Comparison of ENCODE assay signal across 15 cellular contexts in genomic region chr3:111824351-111824750, GRCh38.
"Had no signal": no experiment of that assay in that cellular context is flagged by ENCODE, and none has a peak within 500 bp of the region (broad histone marks: within the 10 kb centered on the region; RNA-seq: fewer than 3 reads in every experiment).

No MANE protein-coding gene starts in this region.

- H3K4me1 Mint-ChIP-seq: WTC11 had no signal

- H3K4me3 ChIP-seq: lower lobe of right lung, thoracic aorta, upper lobe of right lung had no signal

- H3K27ac ChIP-seq: lower lobe of right lung, thoracic aorta, upper lobe of right lung had no signal

- H3K36me3 ChIP-seq: lower lobe of right lung, thoracic aorta, upper lobe of right lung had no signal

- ATAC-seq: activated CD8-positive, alpha-beta T cell treated with anti-CD3 and anti-CD28 coated beads for 36 hours; activated T-cell treated with anti-CD3 and anti-CD28 coated beads, Interleukin-2, amount 50 U/mL, for 4 hours; stimulated activated naive CD8-positive, alpha-beta T cell treated with anti-CD3 and anti-CD28 coated beads, Interleukin-15, amount 100 ng/mL, for 72 hours; T-helper 17 cell; upper lobe of right lung; WTC11 had no signal

- H3K4me1 ChIP-seq: lower lobe of right lung, upper lobe of right lung had no signal

- H3K4me3 Mint-ChIP-seq: activated CD8-positive, alpha-beta T cell treated with anti-CD3 and anti-CD28 coated beads for 36 hours; activated T-cell treated with anti-CD3 and anti-CD28 coated beads, Interleukin-2, amount 50 U/mL, for 4 hours; endodermal cell; mesothelial cell of epicardium; stimulated activated naive CD8-positive, alpha-beta T cell treated with anti-CD3 and anti-CD28 coated beads, Interleukin-15, amount 100 ng/mL, for 72 hours; T-helper 17 cell; WTC11 had no signal

- H3K27me3 ChIP-seq: upper lobe of right lung had no signal

- DNase-seq: activated CD4-positive, alpha-beta T cell treated with anti-CD3 and anti-CD28 coated beads for 48 hours; activated CD8-positive, alpha-beta T cell treated with anti-CD3 and anti-CD28 coated beads for 36 hours; activated effector memory CD4-positive, alpha-beta T cell treated with Interleukin-2 at 50 U/mL for 16 hours; activated naive CD4-positive, alpha-beta T cell treated with anti-CD3 and anti-CD28 coated beads, Interleukin-2, amount 50 U/mL, for 16 hours; activated T-cell treated with anti-CD3 and anti-CD28 coated beads, Interleukin-2, amount 50 U/mL, for 4 hours; endodermal cell; hypothalamus; kidney; lower lobe of right lung; stimulated activated naive CD8-positive, alpha-beta T cell treated with anti-CD3 and anti-CD28 coated beads, Interleukin-15, amount 100 ng/mL, for 72 hours; T-helper 17 cell; upper lobe of right lung had no signal

- H3K9me3 ChIP-seq: upper lobe of right lung had no signal

- H3K27ac Mint-ChIP-seq: activated CD8-positive, alpha-beta T cell treated with anti-CD3 and anti-CD28 coated beads for 36 hours; endodermal cell; stimulated activated naive CD8-positive, alpha-beta T cell treated with anti-CD3 and anti-CD28 coated beads, Interleukin-15, amount 100 ng/mL, for 72 hours; T-helper 17 cell; WTC11 had no signal

- H3K36me3 Mint-ChIP-seq: WTC11 had no signal

- H3K27me3 Mint-ChIP-seq: activated CD8-positive, alpha-beta T cell treated with anti-CD3 and anti-CD28 coated beads for 36 hours; stimulated activated naive CD8-positive, alpha-beta T cell treated with anti-CD3 and anti-CD28 coated beads, Interleukin-15, amount 100 ng/mL, for 72 hours; T-helper 17 cell had no signal
